In genomic region chr2:64985457-64985856, GRCh38 we compare ENCODE assay signal across 24 cellular contexts. TPM values are rescaled to one million over a fixed set of nuclear protein-coding genes. Genes with fewer than 3 reads are reported as not detected.
DNase-seq lines count a peak whose midpoint lies in the region; ATAC-seq, FAIRE-seq and TF ChIP-seq lines count a peak whose summit lies in the region.
"Had no signal": no experiment of that assay in that cellular context is flagged by ENCODE, and none has a peak within 500 bp of the region (broad histone marks: within the 10 kb centered on the region; RNA-seq: fewer than 3 reads in every experiment).

No MANE protein-coding gene starts in this region.

- H3K9me3 ChIP-seq in Loucy (ENCODE audit: insufficient read depth, low read depth, low read length) (no peaks in the 10 kb centered on the region), right lobe of liver (no peaks in the 10 kb centered on the region)
- H3K9me3 ChIP-seq: gastroesophageal sphincter, transverse colon had no signal

- no peaks in the 10 kb centered on the region for H3K9me2 ChIP-seq in Loucy (replicated peaks; ENCODE audit: low read depth, low read length)

- DNase-seq in activated CD8-positive, alpha-beta T cell treated with anti-CD3 and anti-CD28 coated beads, Interleukin-2, amount 10 ng/mL, durations not matched to agents 7 days and 5 days = no peak
- no peak for DNase-seq in activated CD8-positive, alpha-beta T cell treated with anti-CD3 and anti-CD28 coated beads for 36 hours
- DNase-seq in GM19239 (ENCODE audit: insufficient read length, low spot score) (no peak), right lobe of liver (peak; percentile 43 to 64 (median 51)), NCI-H2227 (lab: John Stamatoyannopoulos, UW; ENCODE audit: unreplicated experiment) (no peak), hippocampal formation (lab: John Stamatoyannopoulos, UW) (no peak)
- DNase-seq: activated CD4-positive, alpha-beta T cell treated with anti-CD3 and anti-CD28 coated beads for 1 hour; activated effector memory CD4-positive, alpha-beta T cell treated with Interleukin-2 at 50 U/mL for 16 hours; effector CD8-positive, alpha-beta T cell; mesendoderm; MV-4-11; naive B cell; NCI-H1694 treated with DMSO at 0.1 percent for 48 hours; NCI-H226; NCI-H82; PC-9; right cardiac atrium; SHP77 treated with DMSO at 0.1 percent for 48 hours; transverse colon had no signal

- CTCF ChIA-PET in activated CD8-positive, alpha-beta T cell treated with anti-CD3 and anti-CD28 coated beads, Interleukin-2, amount 10 ng/mL, durations not matched to agents 7 days and 5 days (lab: Charles Lee) = interaction anchor here (1.2 to 10.0 kb wide), 2 partner anchors 44 to 66 kb away, joined by 3 to 104 read pairs; no protein-coding TSS in a partner anchor
- CTCF ChIA-PET in activated CD8-positive, alpha-beta T cell treated with anti-CD3 and anti-CD28 coated beads for 36 hours (lab: Charles Lee) = interaction anchor here (1.6 kb wide), 1 partner anchor 68 kb away, joined by 5 read pairs; no protein-coding TSS in a partner anchor

- H3K4me1 ChIP-seq in Loucy (ENCODE audit: insufficient read depth, low read length, poor library complexity, severe bottlenecking) (peaks cover 36% of the 10 kb centered on the region), right lobe of liver (peaks cover 0 to 39% (median 12%) of the 10 kb centered on the region in 4 donors)

- TF ChIP-seq POLR2A in right lobe of liver (IDR thresholded peaks at IDR 0.05) = no peak

- H3K36me3 ChIP-seq in Loucy (ENCODE audit: insufficient read depth, low read length) (no peaks in the 10 kb centered on the region), right lobe of liver (no peaks in the 10 kb centered on the region)
- H3K36me3 ChIP-seq: gastroesophageal sphincter, transverse colon had no signal

- H3K9ac ChIP-seq in Loucy (ENCODE audit: low read depth, low read length, poor library complexity, severe bottlenecking) = peak overlapping the region; percentile 21
- H3K9ac ChIP-seq: KMS-11 had no signal

- peak; percentile 23 for FAIRE-seq in GM19239 (lab: Jason Lieb, UNC)

- no peak overlapping the region for H3K4me3 Mint-ChIP-seq in activated CD8-positive, alpha-beta T cell treated with anti-CD3 and anti-CD28 coated beads, Interleukin-2, amount 10 ng/mL, durations not matched to agents 7 days and 5 days
- H3K4me3 Mint-ChIP-seq in activated CD8-positive, alpha-beta T cell treated with anti-CD3 and anti-CD28 coated beads for 36 hours = no peak overlapping the region

- peak overlapping the region; percentile 29 for H3K4me2 ChIP-seq in Loucy (ENCODE audit: low read depth, low read length, poor library complexity, severe bottlenecking)
- H3K4me2 ChIP-seq: KMS-11, PC-9 had no signal

- no peak for TF ChIP-seq CTCF in activated CD8-positive, alpha-beta T cell treated with anti-CD3 and anti-CD28 coated beads for 36 hours (IDR thresholded peaks at IDR 0.05)
- TF ChIP-seq CTCF in Loucy (conservative IDR thresholded peaks at IDR 0.05; ENCODE audit: low read length) (no peak), right lobe of liver (IDR thresholded peaks at IDR 0.05) (no peak)

- no peak for ATAC-seq in activated CD8-positive, alpha-beta T cell treated with anti-CD3 and anti-CD28 coated beads, Interleukin-2, amount 10 ng/mL, durations not matched to agents 7 days and 5 days
- no peak for ATAC-seq in activated CD8-positive, alpha-beta T cell treated with anti-CD3 and anti-CD28 coated beads for 36 hours
- ATAC-seq in right lobe of liver = peak in 2 of 4 donors; percentile 1 to 8
- ATAC-seq in HG03135 (IDR thresholded peaks at IDR 0.05; ENCODE audit: unreplicated experiment) = no peak
- ATAC-seq: esophagus mucosa, gastroesophageal sphincter, right cardiac atrium had no signal

- peaks cover 58% of the 10 kb centered on the region for H3K4me1 Mint-ChIP-seq in activated CD8-positive, alpha-beta T cell treated with anti-CD3 and anti-CD28 coated beads, Interleukin-2, amount 10 ng/mL, durations not matched to agents 7 days and 5 days (ENCODE audit: low read depth)
- peaks cover 42% of the 10 kb centered on the region for H3K4me1 Mint-ChIP-seq in activated CD8-positive, alpha-beta T cell treated with anti-CD3 and anti-CD28 coated beads for 36 hours (ENCODE audit: low read depth)

- no peak overlapping the region for H3K4me3 ChIP-seq in Loucy (ENCODE audit: low read length, poor library complexity, severe bottlenecking)
- H3K4me3 ChIP-seq in right lobe of liver = no peak overlapping the region
- H3K4me3 ChIP-seq: gastroesophageal sphincter, PC-9, transverse colon had no signal

- no peak overlapping the region for H2AFZ ChIP-seq in Loucy (ENCODE audit: low read length)
- H2AFZ ChIP-seq: PC-9 had no signal

- peaks cover 14% of the 10 kb centered on the region for H3K27me3 Mint-ChIP-seq in activated CD8-positive, alpha-beta T cell treated with anti-CD3 and anti-CD28 coated beads, Interleukin-2, amount 10 ng/mL, durations not matched to agents 7 days and 5 days (ENCODE audit: low read depth)
- H3K27me3 Mint-ChIP-seq in activated CD8-positive, alpha-beta T cell treated with anti-CD3 and anti-CD28 coated beads for 36 hours = peaks cover 3% of the 10 kb centered on the region
- H3K27me3 Mint-ChIP-seq: naive B cell had no signal

- peaks cover 5% of the 10 kb centered on the region for H4K20me1 ChIP-seq in Loucy (ENCODE audit: insufficient read depth, low read length, poor library complexity, severe bottlenecking)

- intact Hi-C loops in activated CD8-positive, alpha-beta T cell treated with anti-CD3 and anti-CD28 coated beads for 36 hours (cut with micrococcal nuclease) = loop anchor here (5.0 kb wide), 3 partner anchors 38 to 68 kb away; no protein-coding TSS in a partner anchor
- intact Hi-C loops in right lobe of liver (cut with DNase I) = no loop called here

- H3K27me3 ChIP-seq in Loucy (ENCODE audit: insufficient read depth, low read length, poor library complexity, severe bottlenecking) (no peaks in the 10 kb centered on the region), right lobe of liver (no peaks in the 10 kb centered on the region)
- H3K27me3 ChIP-seq: gastroesophageal sphincter, transverse colon had no signal

- H3K27ac Mint-ChIP-seq in activated CD8-positive, alpha-beta T cell treated with anti-CD3 and anti-CD28 coated beads, Interleukin-2, amount 10 ng/mL, durations not matched to agents 7 days and 5 days = peak overlapping the region; percentile 16
- no peak overlapping the region for H3K27ac Mint-ChIP-seq in activated CD8-positive, alpha-beta T cell treated with anti-CD3 and anti-CD28 coated beads for 36 hours

- no peak overlapping the region for H3K27ac ChIP-seq in right lobe of liver
- H3K27ac ChIP-seq: gastroesophageal sphincter, KMS-11, PC-9, transverse colon had no signal

- H3K36me3 Mint-ChIP-seq in activated CD8-positive, alpha-beta T cell treated with anti-CD3 and anti-CD28 coated beads, Interleukin-2, amount 10 ng/mL, durations not matched to agents 7 days and 5 days (ENCODE audit: low read depth) = peaks cover 15% of the 10 kb centered on the region
- peaks cover 5% of the 10 kb centered on the region for H3K36me3 Mint-ChIP-seq in activated CD8-positive, alpha-beta T cell treated with anti-CD3 and anti-CD28 coated beads for 36 hours (ENCODE audit: low read depth)

- H3F3A ChIP-seq in Loucy (ENCODE audit: low read depth) = no peaks in the 10 kb centered on the region

- POLR2A ChIA-PET in activated CD8-positive, alpha-beta T cell treated with anti-CD3 and anti-CD28 coated beads, Interleukin-2, amount 10 ng/mL, durations not matched to agents 7 days and 5 days (lab: Charles Lee) = interaction anchor here (0.7 to 1.2 kb wide), 2 partner anchors 33 to 39 kb away, joined by 3 read pairs; no protein-coding TSS in a partner anchor
- POLR2A ChIA-PET in activated CD8-positive, alpha-beta T cell treated with anti-CD3 and anti-CD28 coated beads for 36 hours (lab: Charles Lee) = interaction anchor here (0.6 kb wide), 1 partner anchor 14 kb away, joined by 3 read pairs; no protein-coding TSS in a partner anchor

- no peaks in the 10 kb centered on the region for H3K9me3 Mint-ChIP-seq in activated CD8-positive, alpha-beta T cell treated with anti-CD3 and anti-CD28 coated beads, Interleukin-2, amount 10 ng/mL, durations not matched to agents 7 days and 5 days (ENCODE audit: insufficient read depth)
- no peaks in the 10 kb centered on the region for H3K9me3 Mint-ChIP-seq in activated CD8-positive, alpha-beta T cell treated with anti-CD3 and anti-CD28 coated beads for 36 hours
- H3K9me3 Mint-ChIP-seq: naive B cell had no signal

- peaks cover 16% of the 10 kb centered on the region for H3K79me2 ChIP-seq in Loucy (ENCODE audit: insufficient read depth, low read length)

- WGBS in right lobe of liver (ENCODE audit: insufficient coverage, low coverage, low lambda C conversion rate, missing lambda C conversion rate) = 62% methylated on average over 7 of the region's 7 CpGs

RNA-seq across cellular contexts. Expression of gene SLC1A4, which starts 3.7 kb away (rescaled TPM):
- 10 to 100 TPM; 48.8 to 50.1 TPM for total RNA-seq in activated CD8-positive, alpha-beta T cell treated with anti-CD3 and anti-CD28 coated beads, Interleukin-2, amount 10 ng/mL, durations not matched to agents 7 days and 5 days
- total RNA-seq in activated CD8-positive, alpha-beta T cell treated with anti-CD3 and anti-CD28 coated beads for 36 hours = 10 to 100 TPM; 14.6 to 14.9 TPM
- total RNA-seq in right lobe of liver = 10 to 100 TPM in 4 of 6 experiments, 1 to 10 TPM in 2; 7.2 to 21.7 (median 12.4) TPM

Comparison
In these comparisons a context has a peak if more than half of its experiments do, and no peak if none do; other contexts are left out.
1. DNase-seq: peak in right lobe of liver (3 of 3); none in activated CD8-positive, alpha-beta T cell treated with anti-CD3 and anti-CD28 coated beads, Interleukin-2, amount 10 ng/mL, durations not matched to agents 7 days and 5 days (single experiment), activated CD8-positive, alpha-beta T cell treated with anti-CD3 and anti-CD28 coated beads for 36 hours (single experiment), GM19239 (single experiment), NCI-H2227 (single experiment) and hippocampal formation (0 of 2).